In genomic region chr17:42117397-42118125, GRCh38 we compare ENCODE assay signal across 10 cellular contexts. TPM values are rescaled to one million over a fixed set of nuclear protein-coding genes. Genes with fewer than 3 reads are reported as not detected.
"Had no signal": no experiment of that assay in that cellular context is flagged by ENCODE, and none has a peak within 500 bp of the region (broad histone marks: within the 10 kb centered on the region; RNA-seq: fewer than 3 reads in every experiment).

No MANE protein-coding gene starts in this region.

- H3K27ac ChIP-seq: stomach, thoracic aorta, uterus had no signal

- H3K9me3 Mint-ChIP-seq: activated T-cell treated with anti-CD3 and anti-CD28 coated beads, Interleukin-2, amount 50 U/mL, for 4 hours; natural killer cell; T-cell had no signal

- H3K36me3 Mint-ChIP-seq: natural killer cell had no signal

- H3K27me3 ChIP-seq: dorsolateral prefrontal cortex, stomach, uterus had no signal

- H3K4me3 ChIP-seq: dorsolateral prefrontal cortex, stomach, thoracic aorta, uterus had no signal

- H3K4me3 Mint-ChIP-seq: activated T-cell treated with anti-CD3 and anti-CD28 coated beads, Interleukin-2, amount 50 U/mL, for 4 hours had no signal

- H3K36me3 ChIP-seq: thoracic aorta, uterus had no signal

- H3K27me3 Mint-ChIP-seq: T-cell had no signal

- H3K9me3 ChIP-seq: stomach, thoracic aorta, uterus had no signal

RNA-seq across cellular contexts. Expression of gene HSPB9, which starts 5.0 kb away (rescaled TPM):
- total RNA-seq: astrocyte, esophagus mucosa, natural killer cell, stomach, thoracic aorta had no signal

RNA-seq across cellular contexts. Expression of gene ZNF385C, which starts 19.3 kb away (rescaled TPM):
- total RNA-seq: omental fat pad, thoracic aorta had no signal
